8 cellular contexts compared by ENCODE assay signal in the genomic region with DNA sequence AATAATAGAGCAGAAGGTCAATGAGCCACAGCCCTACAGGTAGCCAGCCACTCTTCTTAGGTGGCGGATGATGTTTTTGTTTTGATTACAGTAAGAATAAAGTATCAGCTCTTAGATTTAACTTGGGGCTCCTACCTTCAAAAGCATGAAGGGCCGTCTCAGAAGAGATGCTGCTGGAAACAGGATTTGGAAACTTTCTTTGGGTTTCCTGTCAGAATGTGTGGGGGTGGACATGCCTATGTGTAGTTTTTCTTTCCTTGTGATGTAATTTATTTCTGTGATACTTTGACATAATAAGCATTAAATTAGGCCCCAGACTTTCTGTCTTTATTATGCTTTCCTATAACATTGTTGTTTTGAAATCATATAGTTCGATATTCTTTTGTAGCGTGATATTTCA. TPM values are rescaled to one million over a fixed set of nuclear protein-coding genes. Genes with fewer than 3 reads are reported as not detected.
DNase-seq lines count a peak whose midpoint lies in the region; ATAC-seq, FAIRE-seq and TF ChIP-seq lines count a peak whose summit lies in the region.

No MANE protein-coding gene starts in this region.

- CTCF ChIA-PET in A549 (lab: Yijun Ruan, JAX), result interaction anchor here (4.9 kb wide), 1 partner anchor 113 kb away, joined by 19 read pairs; no protein-coding TSS in a partner anchor
- CTCF ChIA-PET in HEK293 (lab: Yijun Ruan, JAX), result interaction anchor here (0.6 to 0.9 kb wide), 2 partner anchors 68 to 122 kb away, joined by 3 read pairs; no protein-coding TSS in a partner anchor

- H3K9me3 ChIP-seq in A549 (no peaks in the 10 kb centered on the region), HEK293 (ENCODE audit: control insufficient read depth, insufficient read depth, low read depth, low read length) (no peaks in the 10 kb centered on the region), adipocyte (ENCODE audit: control insufficient read depth, low read length) (no peaks in the 10 kb centered on the region)

- peak overlapping the region; percentile 95 for H3K27ac Mint-ChIP-seq in memory B cell

- no peak for TF ChIP-seq RAD21 in A549 (conservative IDR thresholded peaks at IDR 0.05 in 1 of 2, IDR thresholded peaks at IDR 0.05 in 1 of 2)

- TF ChIP-seq EP300 in A549 (IDR thresholded peaks at IDR 0.05), result no peak

- no peaks in the 10 kb centered on the region for H3K27me3 Mint-ChIP-seq in memory B cell

- no peaks in the 10 kb centered on the region for H3K9me3 Mint-ChIP-seq in memory B cell

- H3K4me1 Mint-ChIP-seq in memory B cell, result peaks cover 61% of the 10 kb centered on the region

- H3K36me3 ChIP-seq in HEK293 (ENCODE audit: control insufficient read depth in 2 of 2, insufficient read depth in 1 of 2, low read length in 2 of 2) (no peaks in the 10 kb centered on the region), adipocyte (ENCODE audit: control insufficient read depth, insufficient read depth, low read length, severe bottlenecking) (no peaks in the 10 kb centered on the region)

- POLR2A ChIA-PET in A549 (lab: Yijun Ruan, JAX) (no interaction called here), HEK293 (lab: Yijun Ruan, JAX) (interaction anchor here (1.0 kb wide), 1 partner anchor 28 kb away, joined by 5 read pairs; no protein-coding TSS in a partner anchor)

- FAIRE-seq in A549 (lab: Jason Lieb, UNC), result no peak
- FAIRE-seq in RCC 7860 (lab: Jason Lieb, UNC), result no peak

- no peak for TF ChIP-seq CTCF in A549 (IDR thresholded peaks at IDR 0.05)
- TF ChIP-seq CTCF in HEK293 (tag by site-specific recombination; IDR thresholded peaks at IDR 0.05), result no peak

- H3K36me3 Mint-ChIP-seq in memory B cell, result peaks cover 4% of the 10 kb centered on the region

- no peak for TF ChIP-seq POLR2A in A549 (IDR thresholded peaks at IDR 0.05; ENCODE audit: low read length)

- H3K27ac ChIP-seq in A549 (peak overlapping the region in 1 of 2 experiments; percentile 99; a peak in 3 of 6 replicates), HEK293 (ENCODE audit: extremely low read depth, low read depth, low read length) (no peak overlapping the region)

- H3K4me1 ChIP-seq in A549, result peaks cover 7% of the 10 kb centered on the region; the same call in 2 of the 3 replicates
- H3K4me1 ChIP-seq in HEK293 (ENCODE audit: control insufficient read depth, insufficient read depth, low read length), result no peaks in the 10 kb centered on the region
- H3K4me1 ChIP-seq in adipocyte (ENCODE audit: control insufficient read depth, insufficient read depth, low read length), result peaks cover 33% of the 10 kb centered on the region

- H3K4me3 Mint-ChIP-seq in memory B cell, result peak overlapping the region; percentile 99

- WGBS in A549 (ENCODE audit: missing lambda C conversion rate), result 81% methylated on average over 4 of the region's 4 CpGs

- H3K4me2 ChIP-seq in A549, result peak overlapping the region; percentile 73

- no peak for DNase-seq in A549 (ENCODE audit: low read depth in 1 of 2, low spot score in 1 of 2)
- peak; percentile 60 for DNase-seq in adipocyte (ENCODE audit: low read depth)
- no peak for DNase-seq in memory B cell (ENCODE audit: low spot score in 2 of 2)
- DNase-seq in RCC 7860 (ENCODE audit: low spot score), result no peak
- DNase-seq in GM19240 (ENCODE audit: insufficient read length, low spot score), result no peak
- no peak for DNase-seq in NCI-H69 (lab: John Stamatoyannopoulos, UW)

- H3K4me3 ChIP-seq in A549 (peak overlapping the region; percentile 82), HEK293 (ENCODE audit: low read depth, low read length) (peak overlapping the region; percentile 70), adipocyte (ENCODE audit: low read length) (peak overlapping the region; percentile 95)

- no peak for ATAC-seq in A549
- no peak for ATAC-seq in memory B cell (ENCODE audit: low read depth)
- ATAC-seq in GM18502 (IDR thresholded peaks at IDR 0.05; ENCODE audit: poor library complexity, unreplicated experiment), result no peak

- peak overlapping the region; percentile 92 for H3K9ac ChIP-seq in adipocyte (ENCODE audit: low read length)

- H3K27me3 ChIP-seq in adipocyte (replicated peaks; ENCODE audit: control insufficient read depth, insufficient read depth, low read length), result no peaks in the 10 kb centered on the region

TF ChIP-seq in A549, 52 proteins besides CTCF, POLR2A, EP300 and RAD21:
- TF ChIP-seq RCOR1 (IDR thresholded peaks at IDR 0.05; ENCODE audit: low read depth, low read length) (no peak), ZSCAN20 (CRISPR knock-in tag; IDR thresholded peaks at IDR 0.05) (no peak), KDM5A (IDR thresholded peaks at IDR 0.05) (no peak)
- TF ChIP-seq, protein P1, sequence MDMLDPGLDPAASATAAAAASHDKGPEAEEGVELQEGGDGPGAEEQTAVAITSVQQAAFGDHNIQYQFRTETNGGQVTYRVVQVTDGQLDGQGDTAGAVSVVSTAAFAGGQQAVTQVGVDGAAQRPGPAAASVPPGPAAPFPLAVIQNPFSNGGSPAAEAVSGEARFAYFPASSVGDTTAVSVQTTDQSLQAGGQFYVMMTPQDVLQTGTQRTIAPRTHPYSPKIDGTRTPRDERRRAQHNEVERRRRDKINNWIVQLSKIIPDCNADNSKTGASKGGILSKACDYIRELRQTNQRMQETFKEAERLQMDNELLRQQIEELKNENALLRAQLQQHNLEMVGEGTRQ (IDR thresholded peaks at IDR 0.05), result no peak
- TF ChIP-seq, protein P2, sequence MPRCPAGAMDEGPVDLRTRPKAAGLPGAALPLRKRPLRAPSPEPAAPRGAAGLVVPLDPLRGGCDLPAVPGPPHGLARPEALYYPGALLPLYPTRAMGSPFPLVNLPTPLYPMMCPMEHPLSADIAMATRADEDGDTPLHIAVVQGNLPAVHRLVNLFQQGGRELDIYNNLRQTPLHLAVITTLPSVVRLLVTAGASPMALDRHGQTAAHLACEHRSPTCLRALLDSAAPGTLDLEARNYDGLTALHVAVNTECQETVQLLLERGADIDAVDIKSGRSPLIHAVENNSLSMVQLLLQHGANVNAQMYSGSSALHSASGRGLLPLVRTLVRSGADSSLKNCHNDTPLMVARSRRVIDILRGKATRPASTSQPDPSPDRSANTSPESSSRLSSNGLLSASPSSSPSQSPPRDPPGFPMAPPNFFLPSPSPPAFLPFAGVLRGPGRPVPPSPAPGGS (IDR thresholded peaks at IDR 0.05), result no peak
- TF ChIP-seq, protein P3, sequence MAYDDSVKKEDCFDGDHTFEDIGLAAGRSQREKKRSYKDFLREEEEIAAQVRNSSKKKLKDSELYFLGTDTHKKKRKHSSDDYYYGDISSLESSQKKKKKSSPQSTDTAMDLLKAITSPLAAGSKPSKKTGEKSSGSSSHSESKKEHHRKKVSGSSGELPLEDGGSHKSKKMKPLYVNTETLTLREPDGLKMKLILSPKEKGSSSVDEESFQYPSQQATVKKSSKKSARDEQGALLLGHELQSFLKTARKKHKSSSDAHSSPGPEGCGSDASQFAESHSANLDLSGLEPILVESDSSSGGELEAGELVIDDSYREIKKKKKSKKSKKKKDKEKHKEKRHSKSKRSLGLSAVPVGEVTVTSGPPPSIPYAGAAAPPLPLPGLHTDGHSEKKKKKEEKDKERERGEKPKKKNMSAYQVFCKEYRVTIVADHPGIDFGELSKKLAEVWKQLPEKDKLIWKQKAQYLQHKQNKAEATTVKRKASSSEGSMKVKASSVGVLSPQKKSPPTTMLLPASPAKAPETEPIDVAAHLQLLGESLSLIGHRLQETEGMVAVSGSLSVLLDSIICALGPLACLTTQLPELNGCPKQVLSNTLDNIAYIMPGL (CRISPR knock-in tag; IDR thresholded peaks at IDR 0.05; ENCODE audit: borderline replicate concordance), result no peak

TF ChIP-seq in HEK293, 187 proteins besides CTCF, POLR2A, EP300 and RAD21 (continues in another document):
- TF ChIP-seq, protein P4, sequence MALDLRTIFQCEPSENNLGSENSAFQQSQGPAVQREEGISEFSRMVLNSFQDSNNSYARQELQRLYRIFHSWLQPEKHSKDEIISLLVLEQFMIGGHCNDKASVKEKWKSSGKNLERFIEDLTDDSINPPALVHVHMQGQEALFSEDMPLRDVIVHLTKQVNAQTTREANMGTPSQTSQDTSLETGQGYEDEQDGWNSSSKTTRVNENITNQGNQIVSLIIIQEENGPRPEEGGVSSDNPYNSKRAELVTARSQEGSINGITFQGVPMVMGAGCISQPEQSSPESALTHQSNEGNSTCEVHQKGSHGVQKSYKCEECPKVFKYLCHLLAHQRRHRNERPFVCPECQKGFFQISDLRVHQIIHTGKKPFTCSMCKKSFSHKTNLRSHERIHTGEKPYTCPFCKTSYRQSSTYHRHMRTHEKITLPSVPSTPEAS (tag by site-specific recombination; IDR thresholded peaks at IDR 0.05), result no peak
- TF ChIP-seq, protein P5, sequence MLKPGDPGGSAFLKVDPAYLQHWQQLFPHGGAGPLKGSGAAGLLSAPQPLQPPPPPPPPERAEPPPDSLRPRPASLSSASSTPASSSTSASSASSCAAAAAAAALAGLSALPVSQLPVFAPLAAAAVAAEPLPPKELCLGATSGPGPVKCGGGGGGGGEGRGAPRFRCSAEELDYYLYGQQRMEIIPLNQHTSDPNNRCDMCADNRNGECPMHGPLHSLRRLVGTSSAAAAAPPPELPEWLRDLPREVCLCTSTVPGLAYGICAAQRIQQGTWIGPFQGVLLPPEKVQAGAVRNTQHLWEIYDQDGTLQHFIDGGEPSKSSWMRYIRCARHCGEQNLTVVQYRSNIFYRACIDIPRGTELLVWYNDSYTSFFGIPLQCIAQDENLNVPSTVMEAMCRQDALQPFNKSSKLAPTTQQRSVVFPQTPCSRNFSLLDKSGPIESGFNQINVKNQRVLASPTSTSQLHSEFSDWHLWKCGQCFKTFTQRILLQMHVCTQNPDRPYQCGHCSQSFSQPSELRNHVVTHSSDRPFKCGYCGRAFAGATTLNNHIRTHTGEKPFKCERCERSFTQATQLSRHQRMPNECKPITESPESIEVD (tag by site-specific recombination; IDR thresholded peaks at IDR 0.05), result 0 out of 2 replicates have a peak, but pooled peaks have one; percentile 8
- peak; percentile 27; the same call in 1 of the 2 replicates for TF ChIP-seq SCRT2 (tag by site-specific recombination; IDR thresholded peaks at IDR 0.05)
- peak; percentile 19; the same call in 1 of the 2 replicates for TF ChIP-seq ZFHX2 (tag by site-specific recombination; conservative IDR thresholded peaks at IDR 0.05)

RNA-seq across cellular contexts. Expression of a gene that starts 1.5 kb away (rescaled TPM):
- polyA plus RNA-seq in A549 (2011; rRNA removed) (32.8 and 39.8 TPM in 2 replicates), A549 (2017; fragmentation: RNase III; extraction: RNeasy Plus Mini Kit Qiagen cat#74134 plus additional on column Dnase treatment) (33.4 to 37.3 TPM (median 37.1 TPM) in 3 replicates)
- polyA plus RNA-seq in A549 (2012; cell fraction: cytosol; rRNA removed), result 10.3 and 11.4 TPM in 2 replicates
- polyA plus RNA-seq in A549 (2012; cell fraction: nucleus; rRNA removed), result 1.1 and 2.2 TPM in 2 replicates
- polyA minus RNA-seq in A549 (2011; rRNA and poly(A)+ RNA removed), result 6.3 and 6.7 TPM in 2 replicates
